Comparison of ENCODE assay signal across 1 cellular context in genomic region chr13:40986328-40986856, GRCh38.
TF ChIP-seq lines count a peak whose summit lies in the region.

No MANE protein-coding gene starts in this region.

TF ChIP-seq in HEK293, 187 proteins besides CTCF, POLR2A, EP300 and RAD21 (continued from another document):
- TF ChIP-seq PATZ1 (tag by site-specific recombination; IDR thresholded peaks at IDR 0.05): 0 out of 2 replicates have a peak, but pooled peaks have one; percentile 15
- TF ChIP-seq ZNF24 (tag by site-specific recombination; IDR thresholded peaks at IDR 0.05): peak; percentile 42; the same call in 1 of the 2 replicates
- no peak for TF ChIP-seq ZSCAN5A (tag by site-specific recombination; IDR thresholded peaks at IDR 0.05)
- peak; percentile 73; the same call in 1 of the 2 replicates for TF ChIP-seq ZEB2 (tag by site-specific recombination; IDR thresholded peaks at IDR 0.05)
- TF ChIP-seq ZNF600 (tag by site-specific recombination; IDR thresholded peaks at IDR 0.05): peak; percentile 93
